Comparison of ENCODE assay signal across 1 cellular context in genomic region chr1:153100241-153100640, GRCh38.
TF ChIP-seq lines count a peak whose summit lies in the region.

No MANE protein-coding gene starts in this region.

TF ChIP-seq in SK-N-SH treated with all-trans-retinoic acid at 6 μM for 48 hours, 23 proteins besides CTCF, POLR2A, EP300 and RAD21 (continued from another document):
- TF ChIP-seq CSRNP3 (CRISPR knock-in tag; IDR thresholded peaks at IDR 0.05) (no peak), RARB (CRISPR knock-in tag; IDR thresholded peaks at IDR 0.05) (no peak), ZFP30 (CRISPR knock-in tag; IDR thresholded peaks at IDR 0.05) (no peak), ZC3H10 (CRISPR knock-in tag; IDR thresholded peaks at IDR 0.05) (no peak), ZNF8 (CRISPR knock-in tag; IDR thresholded peaks at IDR 0.05) (no peak), ZFP3 (CRISPR knock-in tag; IDR thresholded peaks at IDR 0.05) (no peak), ISL1 (CRISPR knock-in tag; IDR thresholded peaks at IDR 0.05) (no peak), ARNTL (CRISPR knock-in tag; IDR thresholded peaks at IDR 0.05; ENCODE audit: borderline replicate concordance, low read depth) (no peak), ZNF565 (CRISPR knock-in tag; conservative IDR thresholded peaks at IDR 0.05; ENCODE audit: low read depth) (no peak)
TF ChIP-seq in SK-N-SH treated with all-trans-retinoic acid at 6 μM for 48 hours: peak in this region for 0.
